Comparison of ENCODE assay signal across 9 cellular contexts in the genomic region with DNA sequence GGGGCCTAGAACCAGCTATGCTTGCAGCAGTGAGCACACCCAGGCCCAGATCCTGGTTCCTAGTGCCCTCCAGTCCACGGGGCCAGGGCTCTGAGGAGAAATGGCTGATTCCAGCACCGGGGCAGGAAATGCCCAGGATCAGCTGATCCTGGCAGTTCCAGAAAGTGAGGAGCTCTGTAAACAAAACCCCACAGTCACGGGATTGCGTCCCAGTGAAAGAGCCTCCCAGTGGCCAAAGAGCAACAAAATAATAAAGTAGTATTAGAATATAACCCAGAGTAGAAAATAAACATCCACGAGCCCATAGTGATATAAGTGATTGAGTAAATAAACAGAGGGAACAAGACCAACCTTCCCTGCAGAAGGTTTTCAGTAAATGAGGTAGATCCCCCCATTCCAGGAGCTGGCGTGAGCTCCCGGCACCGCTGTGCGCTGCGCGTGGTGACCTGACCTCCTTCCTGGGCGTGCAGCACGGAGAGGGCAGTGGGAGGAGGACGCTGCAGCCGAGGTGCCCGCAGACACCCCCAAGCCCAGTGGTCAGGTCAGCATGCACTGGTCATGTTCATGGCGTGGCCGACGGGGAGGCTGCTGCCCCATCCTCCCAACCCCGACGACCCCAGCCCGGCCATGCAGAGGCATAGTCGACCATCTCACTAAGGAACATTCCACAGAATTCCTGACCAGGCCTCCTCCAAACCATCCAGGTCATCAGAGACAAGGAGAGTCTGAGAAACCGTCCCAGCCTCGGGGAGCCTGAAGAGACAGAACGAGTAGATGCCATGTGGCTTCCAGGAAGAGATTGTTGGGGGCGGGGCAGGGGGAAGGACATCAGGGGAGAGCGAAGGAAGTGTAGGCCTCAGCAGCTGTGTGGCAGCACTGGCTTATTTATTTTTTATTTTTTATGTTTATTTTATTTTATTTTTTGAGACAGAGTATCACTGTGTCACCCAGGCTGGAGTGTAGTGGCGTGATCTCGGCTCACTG. TPM values are rescaled to one million over a fixed set of nuclear protein-coding genes. Genes with fewer than 3 reads are reported as not detected.
DNase-seq lines count a peak whose midpoint lies in the region; ATAC-seq and TF ChIP-seq lines count a peak whose summit lies in the region.
"Had no signal": no experiment of that assay in that cellular context is flagged by ENCODE, and none has a peak within 500 bp of the region (broad histone marks: within the 10 kb centered on the region; RNA-seq: fewer than 3 reads in every experiment).

No MANE protein-coding gene starts in this region.

- H3K9ac ChIP-seq in SK-N-SH = no peak overlapping the region

- peaks cover 0 to 7% of the 10 kb centered on the region in 2 experiments for H3K36me3 ChIP-seq in SK-N-SH (replicated peaks in 1 of 2; ENCODE audit: control insufficient read depth in 1 of 2, insufficient read depth in 2 of 2, low read length in 1 of 2)
- H3K36me3 ChIP-seq in osteoblast (ENCODE audit: insufficient read depth, low read length) = peaks cover 2% of the 10 kb centered on the region

- no peak overlapping the region for H3K4me3 Mint-ChIP-seq in activated CD8-positive, alpha-beta T cell treated with anti-CD3 and anti-CD28 coated beads for 36 hours
- H3K4me3 Mint-ChIP-seq: activated B cell treated with CpG ODN at 0.5 μM for 24 hours had no signal

- no peak overlapping the region for H3K4me3 ChIP-seq in SK-N-SH (ENCODE audit: low read depth in 2 of 2, low read length in 1 of 2)
- H3K4me3 ChIP-seq in osteoblast (ENCODE audit: insufficient read depth, low read length) = peak overlapping the region; percentile 66

- TF ChIP-seq EP300 in SK-N-SH (IDR thresholded peaks at IDR 0.05; ENCODE audit: borderline replicate concordance in 1 of 2, low read depth in 1 of 2, low read length in 1 of 2) = no peak

- H2AFZ ChIP-seq in SK-N-SH (ENCODE audit: low read depth) (no peak overlapping the region), osteoblast (ENCODE audit: low read length) (peak overlapping the region; percentile 90)

- ATAC-seq in foreskin keratinocyte (peak; percentile 23), GM18909 (IDR thresholded peaks at IDR 0.05; ENCODE audit: poor library complexity, unreplicated experiment) (no peak)
- ATAC-seq in activated CD8-positive, alpha-beta T cell treated with anti-CD3 and anti-CD28 coated beads for 36 hours = no peak

- H3K4me1 ChIP-seq in SK-N-SH (ENCODE audit: control insufficient read depth in 1 of 2, insufficient read depth in 2 of 2, low read depth in 1 of 2, low read length in 1 of 2) = peaks cover 0 to 3% of the 10 kb centered on the region in 2 experiments; a peak in 2 of 4 replicates
- H3K4me1 ChIP-seq in foreskin keratinocyte = no peaks in the 10 kb centered on the region
- peaks cover 10% of the 10 kb centered on the region for H3K4me1 ChIP-seq in osteoblast (ENCODE audit: insufficient read depth, low read length)

- WGBS in SK-N-SH (ENCODE audit: low lambda C conversion rate) = 86% methylated on average over 18 of the region's 30 CpGs

- intact Hi-C loops in activated CD8-positive, alpha-beta T cell treated with anti-CD3 and anti-CD28 coated beads for 36 hours (cut with micrococcal nuclease) = no loop called here

- POLR2A ChIA-PET in SK-N-SH (lab: Yijun Ruan, JAX) = no interaction called here
- POLR2A ChIA-PET in activated CD8-positive, alpha-beta T cell treated with anti-CD3 and anti-CD28 coated beads for 36 hours (lab: Charles Lee) = interaction anchor here (1.0 kb wide), 1 partner anchor 13 kb away, joined by 4 read pairs; no protein-coding TSS in a partner anchor

- no peaks in the 10 kb centered on the region for H3K9me3 Mint-ChIP-seq in activated CD8-positive, alpha-beta T cell treated with anti-CD3 and anti-CD28 coated beads for 36 hours
- H3K9me3 Mint-ChIP-seq: activated B cell treated with CpG ODN at 0.5 μM for 24 hours had no signal

- H3K27me3 Mint-ChIP-seq in activated CD8-positive, alpha-beta T cell treated with anti-CD3 and anti-CD28 coated beads for 36 hours = no peaks in the 10 kb centered on the region
- H3K27me3 Mint-ChIP-seq: activated B cell treated with CpG ODN at 0.5 μM for 24 hours had no signal

- H3F3A ChIP-seq in SK-N-SH (replicated peaks; ENCODE audit: insufficient read depth) = no peaks in the 10 kb centered on the region

- H3K27me3 ChIP-seq in SK-N-SH (ENCODE audit: insufficient read depth) (no peaks in the 10 kb centered on the region), foreskin keratinocyte (no peaks in the 10 kb centered on the region), osteoblast (ENCODE audit: insufficient read depth, low read length) (no peaks in the 10 kb centered on the region)

- peak; percentile 35 for DNase-seq in SK-N-SH
- DNase-seq in foreskin keratinocyte = peak in 1 of 2 donors; percentile 11
- peak; percentile 99 for DNase-seq in osteoblast (ENCODE audit: insufficient read length, low spot score, missing footprints)
- DNase-seq in activated CD8-positive, alpha-beta T cell treated with anti-CD3 and anti-CD28 coated beads for 36 hours = no peak
- no peak for DNase-seq in GF-D8 (lab: John Stamatoyannopoulos, UW)
- no peak for DNase-seq in activated CD4-positive, alpha-beta T cell treated with anti-CD3 and anti-CD28 coated beads, Interleukin-2, amount 50 U/mL, for 48 hours
- DNase-seq: activated B cell treated with CpG ODN at 0.5 μM for 24 hours had no signal

- H3K4me2 ChIP-seq in SK-N-SH = peak overlapping the region; percentile 7; the same call in 1 of the 2 replicates
- peak overlapping the region; percentile 81 for H3K4me2 ChIP-seq in osteoblast (ENCODE audit: insufficient read depth, low read length)

- CTCF ChIA-PET in SK-N-SH (lab: Yijun Ruan, JAX) = interaction anchor here (1.0 to 1.5 kb wide), 2 partner anchors 9 to 26 kb away, joined by 4 read pairs; no protein-coding TSS in a partner anchor
- CTCF ChIA-PET in activated CD8-positive, alpha-beta T cell treated with anti-CD3 and anti-CD28 coated beads for 36 hours (lab: Charles Lee) = no interaction called here

- no peaks in the 10 kb centered on the region for H3K9me3 ChIP-seq in SK-N-SH
- H3K9me3 ChIP-seq in osteoblast (ENCODE audit: low read depth, low read length) = no peaks in the 10 kb centered on the region

- H3K79me2 ChIP-seq in SK-N-SH (ENCODE audit: insufficient read depth) (0 out of 2 replicates have a peak, but pooled peaks cover 10% of the 10 kb centered on the region), osteoblast (ENCODE audit: insufficient read depth, low read length) (peaks cover 28% of the 10 kb centered on the region)

- no peak overlapping the region for H3K27ac Mint-ChIP-seq in activated CD8-positive, alpha-beta T cell treated with anti-CD3 and anti-CD28 coated beads for 36 hours
- H3K27ac Mint-ChIP-seq: activated B cell treated with CpG ODN at 0.5 μM for 24 hours had no signal

- H3K9me2 ChIP-seq in SK-N-SH = no peaks in the 10 kb centered on the region

- TF ChIP-seq RAD21 in SK-N-SH (IDR thresholded peaks at IDR 0.05; ENCODE audit: low read length) = no peak

- H3K4me1 Mint-ChIP-seq in activated CD8-positive, alpha-beta T cell treated with anti-CD3 and anti-CD28 coated beads for 36 hours (ENCODE audit: low read depth) = no peaks in the 10 kb centered on the region

- H4K20me1 ChIP-seq in SK-N-SH (ENCODE audit: insufficient read depth) = no peaks in the 10 kb centered on the region
- H4K20me1 ChIP-seq in osteoblast (ENCODE audit: insufficient read depth, low read length) = no peaks in the 10 kb centered on the region

- no peak; the same call in 1 of the 2 replicates for TF ChIP-seq CTCF in C4-2B (conservative IDR thresholded peaks at IDR 0.05)
- TF ChIP-seq CTCF in SK-N-SH (IDR thresholded peaks at IDR 0.05) = no peak
- peak; percentile 22 for TF ChIP-seq CTCF in foreskin keratinocyte (conservative IDR thresholded peaks at IDR 0.05)
- TF ChIP-seq CTCF in osteoblast (IDR thresholded peaks at IDR 0.05; ENCODE audit: extremely low read depth, low read depth, low read length) = peak; percentile 42
- TF ChIP-seq CTCF in activated CD8-positive, alpha-beta T cell treated with anti-CD3 and anti-CD28 coated beads for 36 hours (IDR thresholded peaks at IDR 0.05) = no peak

- H3K27ac ChIP-seq in C4-2B = peak overlapping the region; percentile 71
- no peak overlapping the region; a peak in 1 of 4 replicates for H3K27ac ChIP-seq in SK-N-SH (ENCODE audit: low read depth in 2 of 2, low read length in 1 of 2)
- H3K27ac ChIP-seq in foreskin keratinocyte = peak overlapping the region; percentile 57
- peak overlapping the region; percentile 77 for H3K27ac ChIP-seq in osteoblast (ENCODE audit: low read depth, low read length)

- H3K36me3 Mint-ChIP-seq in activated CD8-positive, alpha-beta T cell treated with anti-CD3 and anti-CD28 coated beads for 36 hours (ENCODE audit: low read depth) = peaks cover under 1% of the 10 kb centered on the region

RNA-seq across cellular contexts. Expression of gene PTDSS2, which starts 19.9 kb away (rescaled TPM):
- polyA plus RNA-seq in SK-N-SH (2012; rRNA removed) (25.6 and 28.6 TPM in 2 replicates), foreskin keratinocyte (33.1 and 38.2 TPM in 2 replicates)
- polyA plus RNA-seq in SK-N-SH (2012; cell fraction: cytosol; rRNA removed) = 10.9 and 14.9 TPM in 2 replicates
- polyA plus RNA-seq in SK-N-SH (2012; cell fraction: nucleus; rRNA removed) = 130 and 148 TPM in 2 replicates
- total RNA-seq in foreskin keratinocyte (28.1 and 30.0 TPM in 2 replicates), osteoblast (33.0 and 36.2 TPM in 2 replicates)
- total RNA-seq in activated CD8-positive, alpha-beta T cell treated with anti-CD3 and anti-CD28 coated beads for 36 hours = 10 to 100 TPM; 17.4 to 18.0 TPM

RNA-seq across cellular contexts. Expression of gene ANO9, which starts 28.2 kb away (rescaled TPM):
- polyA plus RNA-seq in SK-N-SH (2012; rRNA removed) (0.06 and 0.12 TPM in 2 replicates), foreskin keratinocyte (23.1 and 31.2 TPM in 2 replicates)
- polyA plus RNA-seq in SK-N-SH (2012; cell fraction: cytosol; rRNA removed) = 0.03 TPM in 2 replicates
- polyA plus RNA-seq in SK-N-SH (2012; cell fraction: nucleus; rRNA removed) = 1.0 TPM in 2 replicates
- total RNA-seq in foreskin keratinocyte (19.0 and 26.0 TPM in 2 replicates), osteoblast (under 0.01 TPM in 1 of 2 replicates, not detected in the other)
- 10 to 100 TPM; 28.2 to 29.0 TPM for total RNA-seq in activated CD8-positive, alpha-beta T cell treated with anti-CD3 and anti-CD28 coated beads for 36 hours

RNA-seq across cellular contexts. Expression of gene RNH1, which starts 37.1 kb away (rescaled TPM):
- 135 and 147 TPM in 2 replicates for polyA plus RNA-seq in SK-N-SH (2012; rRNA removed)
- polyA plus RNA-seq in SK-N-SH (2012; cell fraction: cytosol; rRNA removed) = 44.4 and 82.6 TPM in 2 replicates
- polyA plus RNA-seq in SK-N-SH (2012; cell fraction: nucleus; rRNA removed) = 176 and 213 TPM in 2 replicates
- total RNA-seq in foreskin keratinocyte = 162 and 219 TPM in 2 replicates
- 167 and 235 TPM in 2 replicates for polyA plus RNA-seq in foreskin keratinocyte
- total RNA-seq in osteoblast = 441 and 506 TPM in 2 replicates
- total RNA-seq in activated CD8-positive, alpha-beta T cell treated with anti-CD3 and anti-CD28 coated beads for 36 hours = 100 to 1,000 TPM; 105 to 110 TPM

RNA-seq across cellular contexts. Expression of gene SIGIRR, which starts 55.2 kb away (rescaled TPM):
- polyA plus RNA-seq in SK-N-SH (2012; rRNA removed) (22.4 and 32.5 TPM in 2 replicates), foreskin keratinocyte (14.4 and 17.7 TPM in 2 replicates)
- polyA plus RNA-seq in SK-N-SH (2012; cell fraction: cytosol; rRNA removed) = 12.3 and 16.4 TPM in 2 replicates
- polyA plus RNA-seq in SK-N-SH (2012; cell fraction: nucleus; rRNA removed) = 45.1 and 92.0 TPM in 2 replicates
- total RNA-seq in foreskin keratinocyte (10.8 and 11.8 TPM in 2 replicates), osteoblast (10.9 and 14.5 TPM in 2 replicates)
- 10 to 100 TPM; 33.9 to 35.0 TPM for total RNA-seq in activated CD8-positive, alpha-beta T cell treated with anti-CD3 and anti-CD28 coated beads for 36 hours

Comparison
In these comparisons a context has a peak if more than half of its experiments do, and no peak if none do; other contexts are left out.
1. H3K27ac ChIP-seq: peak in C4-2B (single experiment), foreskin keratinocyte (single experiment) and osteoblast (single experiment); none in SK-N-SH (0 of 2).
2. CTCF ChIP-seq: peak in foreskin keratinocyte (single experiment) and osteoblast (single experiment); none in C4-2B (single experiment), SK-N-SH (single experiment) and activated CD8-positive, alpha-beta T cell treated with anti-CD3 and anti-CD28 coated beads for 36 hours (single experiment).
3. DNase-seq: peak in SK-N-SH (single experiment) and osteoblast (single experiment); none in activated CD8-positive, alpha-beta T cell treated with anti-CD3 and anti-CD28 coated beads for 36 hours (single experiment), GF-D8 (single experiment) and activated CD4-positive, alpha-beta T cell treated with anti-CD3 and anti-CD28 coated beads, Interleukin-2, amount 50 U/mL, for 48 hours (0 of 2).
4. RNA of gene ANO9, which starts 28.2 kb away (total RNA-seq): 28.2 to 29.0 TPM in activated CD8-positive, alpha-beta T cell treated with anti-CD3 and anti-CD28 coated beads for 36 hours and 19.0 to 26.0 TPM in foreskin keratinocyte; under 0.01 TPM in osteoblast; every median in the first group is over 10 times any median in the second.